22 cellular contexts compared by ENCODE assay signal in the genomic region with DNA sequence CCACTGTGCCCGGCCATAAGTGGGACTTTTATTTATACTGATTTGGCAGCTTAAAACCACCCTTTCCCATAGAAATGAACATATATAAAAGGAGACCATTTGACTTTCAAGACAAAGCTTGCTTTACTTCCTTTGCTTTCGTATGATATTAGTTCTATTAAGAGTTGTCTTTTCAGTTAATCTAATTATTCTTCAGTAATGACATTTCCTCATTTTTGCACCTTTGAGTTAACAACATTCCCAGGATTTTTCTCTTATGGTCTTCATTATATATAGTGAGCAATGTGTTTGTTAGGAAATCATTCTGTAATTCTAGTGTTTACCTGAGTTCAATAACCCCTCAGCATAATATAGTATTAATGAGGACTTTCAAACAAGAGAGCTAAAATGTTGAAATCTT.
DNase-seq lines count a peak whose midpoint lies in the region; ATAC-seq, FAIRE-seq and TF ChIP-seq lines count a peak whose summit lies in the region.
"Had no signal": no experiment of that assay in that cellular context is flagged by ENCODE, and none has a peak within 500 bp of the region (broad histone marks: within the 10 kb centered on the region; RNA-seq: fewer than 3 reads in every experiment).

No MANE protein-coding gene starts in this region.

- H4K20me1 ChIP-seq in OCI-LY1 (ENCODE audit: insufficient read depth, low read length), result no peaks in the 10 kb centered on the region
- H4K20me1 ChIP-seq: BLaER1 had no signal

- TF ChIP-seq CTCF in OCI-LY1 (IDR thresholded peaks at IDR 0.05; ENCODE audit: low read length) (no peak), parathyroid adenoma (IDR thresholded peaks at IDR 0.05) (no peak)

- H3K4me3 ChIP-seq in OCI-LY1 (ENCODE audit: low read depth, low read length, poor library complexity, severe bottlenecking) (no peak overlapping the region), parathyroid adenoma (ENCODE audit: low read depth, low read length) (no peak overlapping the region)
- H3K4me3 ChIP-seq: BLaER1, GM12878, GM23248 had no signal

- no peaks in the 10 kb centered on the region for H3K27me3 ChIP-seq in OCI-LY1 (ENCODE audit: insufficient read depth, low read length)
- no peaks in the 10 kb centered on the region for H3K27me3 ChIP-seq in parathyroid adenoma (ENCODE audit: control insufficient read depth, insufficient read depth, low read length)
- H3K27me3 ChIP-seq: BLaER1 had no signal

- ATAC-seq in HG03159 (IDR thresholded peaks at IDR 0.05; ENCODE audit: unreplicated experiment), result no peak
- ATAC-seq: CD8-positive, alpha-beta T cell; GM12878 had no signal

- DNase-seq in cerebellar cortex (ENCODE audit: low spot score) (peak; percentile 79), NCI-H187 (lab: John Stamatoyannopoulos, UW) (no peak)
- no peak for DNase-seq in activated CD4-positive, alpha-beta T cell treated with anti-CD3 and anti-CD28 coated beads for 48 hours
- no peak for DNase-seq in NK-92 treated with Interleukin-12 subunit alpha and Interleukin-12 subunit beta, amount 100 ng/mL, for 24 hours (lab: John Stamatoyannopoulos, UW)
- DNase-seq: Caco-2; CD4-positive, CD25-positive, alpha-beta regulatory T cell; CD8-positive, alpha-beta T cell; DMS153; DMS79 treated with DMSO at 0.1 percent for 48 hours; GDM1; GM23248; H7; HCEC 1CT had no signal

- H3F3A ChIP-seq in OCI-LY1 (ENCODE audit: insufficient read depth, low read length), result no peaks in the 10 kb centered on the region

- H2AFZ ChIP-seq in OCI-LY1 (ENCODE audit: low read length), result no peak overlapping the region
- H2AFZ ChIP-seq in parathyroid adenoma, result peak overlapping the region; percentile 65
- H2AFZ ChIP-seq: GM23248 had no signal

- H3K4me2 ChIP-seq in OCI-LY1 (ENCODE audit: low read length) (no peak overlapping the region), parathyroid adenoma (ENCODE audit: low read length) (no peak overlapping the region)
- H3K4me2 ChIP-seq: BLaER1 had no signal

- H3K36me3 ChIP-seq in OCI-LY1 (ENCODE audit: insufficient read depth, low read length), result no peaks in the 10 kb centered on the region
- H3K36me3 ChIP-seq in parathyroid adenoma (ENCODE audit: control insufficient read depth, insufficient read depth, low read length), result no peaks in the 10 kb centered on the region
- H3K36me3 ChIP-seq: BLaER1 had no signal

- peak; percentile 99 for FAIRE-seq in G401.6 (lab: Jason Lieb, UNC)
- FAIRE-seq: GM12878, GM19239, H1 had no signal

- H3K79me2 ChIP-seq in OCI-LY1 (ENCODE audit: insufficient read depth, low read length) (peaks cover under 1% of the 10 kb centered on the region; the same call in 1 of the 2 replicates), parathyroid adenoma (no peaks in the 10 kb centered on the region)

- peaks cover 72% of the 10 kb centered on the region for H3K4me1 ChIP-seq in OCI-LY1 (ENCODE audit: insufficient read depth, low read length, severe bottlenecking)
- peaks cover 6% of the 10 kb centered on the region for H3K4me1 ChIP-seq in parathyroid adenoma
- H3K4me1 ChIP-seq: Caco-2 had no signal

- H3K9me3 ChIP-seq in OCI-LY1 (ENCODE audit: low read length) (no peaks in the 10 kb centered on the region), parathyroid adenoma (ENCODE audit: control insufficient read depth, low read length) (no peaks in the 10 kb centered on the region)
- H3K9me3 ChIP-seq: Caco-2 had no signal

- H3K9ac ChIP-seq in OCI-LY1 (ENCODE audit: low read length), result peak overlapping the region; percentile 36
- H3K9ac ChIP-seq in parathyroid adenoma, result no peak overlapping the region
- H3K9ac ChIP-seq: BLaER1, GM23248 had no signal

- peak overlapping the region; percentile 44 for H3K27ac ChIP-seq in OCI-LY1 (ENCODE audit: low read depth, low read length, poor library complexity, severe bottlenecking)
- H3K27ac ChIP-seq in parathyroid adenoma, result no peak overlapping the region
- H3K27ac ChIP-seq: BLaER1, C4-2B, GM23248 had no signal

- no peaks in the 10 kb centered on the region for H3K9me2 ChIP-seq in OCI-LY1 (ENCODE audit: low read depth, low read length)
